25 cellular contexts compared by ENCODE assay signal in genomic region chr1:108046021-108046420, GRCh38.
DNase-seq lines count a peak whose midpoint lies in the region; ATAC-seq and TF ChIP-seq lines count a peak whose summit lies in the region.
"Had no signal": no experiment of that assay in that cellular context is flagged by ENCODE, and none has a peak within 500 bp of the region (broad histone marks: within the 10 kb centered on the region; RNA-seq: fewer than 3 reads in every experiment).

No MANE protein-coding gene starts in this region.

- H3K23ac ChIP-seq in neuronal stem cell (ENCODE audit: low read depth, low read length, poor library complexity) = no peak overlapping the region

- H3K9ac ChIP-seq in neuronal stem cell (ENCODE audit: low read depth, low read length, poor library complexity) = no peak overlapping the region

- no peaks in the 10 kb centered on the region for H3K79me1 ChIP-seq in neuronal stem cell (ENCODE audit: low read depth, low read length)

- H4K8ac ChIP-seq in neuronal stem cell (ENCODE audit: low read depth, low read length) = no peak overlapping the region

- no CpG with 5 or more reads among the region's 2 CpGs for WGBS in neuronal stem cell (ENCODE audit: extremely low coverage in 2 of 2, insufficient read length in 2 of 2, insufficient replicate concordance in 1 of 2), 2 donors

- H3K9me3 ChIP-seq in neuronal stem cell (replicated peaks in 1 of 2; ENCODE audit: control insufficient read depth in 2 of 2, insufficient read depth in 1 of 2, low read depth in 1 of 2, low read length in 2 of 2) = peaks cover 0 to 2% of the 10 kb centered on the region in 2 donors
- H3K9me3 ChIP-seq: lower lobe of right lung, psoas muscle, stomach had no signal

- no peak overlapping the region for H3K4me2 ChIP-seq in neuronal stem cell (ENCODE audit: insufficient read depth, low read length, poor library complexity, severe bottlenecking)

- H2BK15ac ChIP-seq in neuronal stem cell (ENCODE audit: low read length) = no peak overlapping the region

- no peak for ATAC-seq in GM19328 (IDR thresholded peaks at IDR 0.05; ENCODE audit: unreplicated experiment)
- ATAC-seq in GM21423 (IDR thresholded peaks at IDR 0.05; ENCODE audit: unreplicated experiment) = no peak
- ATAC-seq: lower lobe of right lung, PC-3, psoas muscle had no signal

- no peak overlapping the region for H3K4me3 ChIP-seq in epithelial cell of esophagus (ENCODE audit: low read length)
- H3K4me3 ChIP-seq in neuronal stem cell (ENCODE audit: low read length in 2 of 2) = no peak overlapping the region
- H3K4me3 ChIP-seq: lower lobe of right lung, psoas muscle, skin epidermis, stomach, tibial nerve had no signal

- no peak overlapping the region for H3K18ac ChIP-seq in neuronal stem cell (ENCODE audit: low read length)

- no peak for TF ChIP-seq CTCF in epithelial cell of esophagus (IDR thresholded peaks at IDR 0.05; ENCODE audit: insufficient read depth, low read depth, low read length, missing control alignments)

- no peak overlapping the region for H3K14ac ChIP-seq in neuronal stem cell (ENCODE audit: low read length)

- DNase-seq in H4 (ENCODE audit: low spot score) = peak; percentile 45
- peak; percentile 27 for DNase-seq in SW480 (ENCODE audit: low spot score)
- peak; percentile 70 for DNase-seq in epithelial cell of esophagus (ENCODE audit: low read depth)
- DNase-seq in neuronal stem cell (ENCODE audit: low spot score) = no peak
- DNase-seq in activated effector memory CD4-positive, alpha-beta T cell treated with anti-CD3 and anti-CD28 coated beads, Interleukin-2, amount 50 U/mL, for 16 hours = no peak
- DNase-seq in GM19238 (ENCODE audit: insufficient read length, low spot score) = no peak
- DNase-seq: ACHN; activated CD4-positive, alpha-beta T cell treated with anti-CD3 and anti-CD28 coated beads for 4 hours; activated gamma-delta T cell treated with Interleukin-2 at 50 U/mL for 16 hours; activated T-cell treated with anti-CD3 and anti-CD28 coated beads, Interleukin-2, amount 50 U/mL, for 24 hours; DMS79; GF-D8; IMR-90; lower lobe of right lung; NCI-H1092 treated with DMSO at 0.1 percent for 48 hours; NCI-H1930; NCI-H524 treated with DMSO at 0.1 percent for 48 hours; PC-3; psoas muscle; Right ventricle myocardium superior; stomach had no signal

- no peak overlapping the region for H4K91ac ChIP-seq in neuronal stem cell (ENCODE audit: low read depth, low read length, poor library complexity)

- H2BK12ac ChIP-seq in neuronal stem cell (ENCODE audit: low read length) = no peak overlapping the region

- H2AK5ac ChIP-seq in neuronal stem cell (ENCODE audit: low read depth, low read length) = no peak overlapping the region

- no peak overlapping the region for H2BK120ac ChIP-seq in neuronal stem cell (ENCODE audit: low read depth, low read length)

- H2AFZ ChIP-seq in neuronal stem cell (ENCODE audit: low read length) = peak overlapping the region; percentile 25

- H3K4me1 ChIP-seq in neuronal stem cell (ENCODE audit: control insufficient read depth in 2 of 2, insufficient read depth in 1 of 2, low read depth in 1 of 2, low read length in 2 of 2) = peaks cover 10 to 18% of the 10 kb centered on the region in 2 donors
- H3K4me1 ChIP-seq: psoas muscle had no signal

- H3K27me3 ChIP-seq in neuronal stem cell (ENCODE audit: control insufficient read depth in 3 of 3, insufficient read depth in 3 of 3, low read depth in 1 of 3, low read length in 3 of 3) = no peaks in the 10 kb centered on the region
- H3K27me3 ChIP-seq: stomach, tibial nerve had no signal

- H3K4ac ChIP-seq in neuronal stem cell (ENCODE audit: low read length) = no peak overlapping the region

- H2BK5ac ChIP-seq in neuronal stem cell (ENCODE audit: low read length) = no peak overlapping the region

- H3K36me3 ChIP-seq in neuronal stem cell (replicated peaks in 1 of 2; ENCODE audit: control insufficient read depth in 2 of 2, insufficient read depth in 2 of 2, low read length in 2 of 2) = no peaks in the 10 kb centered on the region
- H3K36me3 ChIP-seq: lower lobe of right lung, stomach, tibial nerve had no signal

- H3K27ac ChIP-seq in neuronal stem cell (replicated peaks; ENCODE audit: low read length) = no peak overlapping the region
- H3K27ac ChIP-seq: lower lobe of right lung, psoas muscle, skin epidermis, stomach, tibial nerve had no signal

Comparison
In these comparisons a context has a peak if more than half of its experiments do, and no peak if none do; other contexts are left out.
1. DNase-seq: peak in H4 (single experiment), SW480 (single experiment) and epithelial cell of esophagus (single experiment); none in neuronal stem cell (single experiment), activated effector memory CD4-positive, alpha-beta T cell treated with anti-CD3 and anti-CD28 coated beads, Interleukin-2, amount 50 U/mL, for 16 hours (single experiment) and GM19238 (single experiment).